ENCODE assay signal across 16 cellular contexts in genomic region chr10:82736305-82736704, GRCh38.
"Had no signal": no experiment of that assay in that cellular context is flagged by ENCODE, and none has a peak within 500 bp of the region (broad histone marks: within the 10 kb centered on the region; RNA-seq: fewer than 3 reads in every experiment).

No MANE protein-coding gene starts in this region.

- H3K4me1 ChIP-seq: heart right ventricle, suprapubic skin, thyroid gland had no signal

- H3K27me3 ChIP-seq: heart right ventricle, ovary, suprapubic skin, thyroid gland had no signal

- H3K27ac ChIP-seq: coronary artery, heart right ventricle, ovary, suprapubic skin, thyroid gland had no signal

- H3K4me3 ChIP-seq: coronary artery, heart right ventricle, ovary, smooth muscle cell, suprapubic skin, thyroid gland had no signal

- H3K4me2 ChIP-seq: smooth muscle cell had no signal

- DNase-seq: effector CD4-positive, alpha-beta T cell; heart right ventricle; hypothalamus; islet precursor cell; mammary epithelial cell; natural killer cell; nucleus accumbens; ovary; right cardiac atrium; stimulated activated CD4-positive, alpha-beta T cell treated with anti-CD3 and anti-CD28 coated beads, Interleukin-2, amount 100 ng/mL, for 48 hours; stimulated activated CD8-positive, alpha-beta memory T cell treated with anti-CD3 and anti-CD28 coated beads, Interleukin-4, amount 100 ng/mL, for 48 hours; stimulated activated naive CD8-positive, alpha-beta T cell treated with anti-CD3 and anti-CD28 coated beads, Interleukin-15, Interleukin-2, amounts not matched to agents 100 U/mL and 50 U/mL, for 24 hours; thyroid gland had no signal

- H3K9me3 ChIP-seq: heart right ventricle, ovary, suprapubic skin, thyroid gland had no signal

- H3K36me3 ChIP-seq: heart right ventricle, ovary, suprapubic skin, thyroid gland had no signal
